Comparison of ENCODE assay signal across 29 cellular contexts in the genomic region with DNA sequence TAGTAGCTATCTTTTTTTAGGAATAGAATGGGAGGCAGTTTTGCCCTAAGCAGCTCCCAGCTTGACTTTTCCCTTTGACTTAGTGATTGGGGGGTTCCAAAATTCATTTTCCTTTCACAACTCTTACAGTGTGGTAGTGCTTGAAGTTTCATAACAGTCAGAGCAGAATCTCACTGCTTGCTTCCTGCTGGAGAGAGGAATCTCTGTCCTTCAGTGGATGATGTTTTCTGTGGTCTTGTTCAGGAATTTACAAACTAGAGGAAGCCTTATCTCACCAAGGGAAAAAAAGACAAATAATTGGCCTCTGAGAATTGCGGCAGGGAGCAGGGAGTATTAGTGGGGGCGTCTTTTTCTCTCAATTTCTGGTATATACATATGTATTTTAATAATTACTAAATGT.
DNase-seq lines count a peak whose midpoint lies in the region; ATAC-seq and TF ChIP-seq lines count a peak whose summit lies in the region.
"Had no signal": no experiment of that assay in that cellular context is flagged by ENCODE, and none has a peak within 500 bp of the region (broad histone marks: within the 10 kb centered on the region; RNA-seq: fewer than 3 reads in every experiment).

No MANE protein-coding gene starts in this region.

- H3K4me3 Mint-ChIP-seq in HFFc6, result no peak overlapping the region
- H3K4me3 Mint-ChIP-seq: activated CD4-positive, alpha-beta T cell treated with anti-CD3 and anti-CD28 coated beads, Interleukin-2, amount 10 ng/mL, durations not matched to agents 7 days and 5 days; activated T-cell treated with anti-CD3 and anti-CD28 coated beads, Interleukin-2, amount 50 U/mL, for 4 hours; effector memory CD8-positive, alpha-beta T cell; natural killer cell; type B pancreatic cell; WTC11 had no signal

- H3K79me2 ChIP-seq in osteoblast (ENCODE audit: insufficient read depth, low read length), result no peaks in the 10 kb centered on the region
- H3K79me2 ChIP-seq: parathyroid adenoma had no signal

- TF ChIP-seq CTCF in HFFc6 (IDR thresholded peaks at IDR 0.05), result no peak
- TF ChIP-seq CTCF in choroid plexus epithelial cell (conservative IDR thresholded peaks at IDR 0.05; ENCODE audit: low read depth, low read length), result no peak
- no peak for TF ChIP-seq CTCF in osteoblast (IDR thresholded peaks at IDR 0.05; ENCODE audit: extremely low read depth, low read depth, low read length)

- DNase-seq in AG08396 (ENCODE audit: low spot score), result peak; percentile 22
- DNase-seq in HFFc6, result peak; percentile 28
- peak; percentile 82 for DNase-seq in choroid plexus epithelial cell (ENCODE audit: low read depth)
- no peak for DNase-seq in COLO668 (lab: John Stamatoyannopoulos, UW; ENCODE audit: unreplicated experiment)
- DNase-seq in osteoblast (ENCODE audit: insufficient read length, low spot score, missing footprints), result no peak
- DNase-seq: activated CD4-positive, alpha-beta T cell treated with anti-CD3 and anti-CD28 coated beads, Interleukin-2, amount 10 ng/mL, durations not matched to agents 7 days and 5 days; activated gamma-delta T cell treated with Interleukin-2 at 50 U/mL for 16 hours; activated T-cell treated with anti-CD3 and anti-CD28 coated beads, Interleukin-2, amount 50 U/mL, for 4 hours; DMS79 treated with DMSO at 0.1 percent for 48 hours; effector memory CD8-positive, alpha-beta T cell; left ventricle myocardium inferior; midbrain; natural killer cell; NCI-H1694 treated with DMSO at 0.1 percent for 48 hours; stimulated activated CD4-positive, alpha-beta T cell treated with anti-CD3 and anti-CD28 coated beads, Interleukin-2, amount 100 ng/mL, for 48 hours; SW 1271; T1000 had no signal

- no peaks in the 10 kb centered on the region for H3K27me3 ChIP-seq in osteoblast (ENCODE audit: insufficient read depth, low read length)
- H3K27me3 ChIP-seq: BLaER1, cardiac muscle cell, esophagus muscularis mucosa, right atrium auricular region had no signal

- H3K9me3 Mint-ChIP-seq in HFFc6, result no peaks in the 10 kb centered on the region
- H3K9me3 Mint-ChIP-seq: activated CD4-positive, alpha-beta T cell treated with anti-CD3 and anti-CD28 coated beads, Interleukin-2, amount 10 ng/mL, durations not matched to agents 7 days and 5 days; activated T-cell treated with anti-CD3 and anti-CD28 coated beads, Interleukin-2, amount 50 U/mL, for 4 hours; effector memory CD8-positive, alpha-beta T cell; natural killer cell; WTC11 had no signal

- H3K27ac ChIP-seq in mesodermal cell (ENCODE audit: low read depth, low read length, severe bottlenecking) (peak overlapping the region; percentile 71), osteoblast (ENCODE audit: low read depth, low read length) (no peak overlapping the region)
- H3K27ac ChIP-seq: BLaER1, cardiac muscle cell, coronary artery, esophagus muscularis mucosa, HL-60, left ventricle myocardium inferior, parathyroid adenoma, right atrium auricular region had no signal

- no peak overlapping the region for H2AFZ ChIP-seq in osteoblast (ENCODE audit: low read length)
- H2AFZ ChIP-seq: parathyroid adenoma had no signal

- no CpG with 5 or more reads among the region's 2 CpGs for WGBS in mesodermal cell (ENCODE audit: insufficient coverage in 2 of 2), 2 experiments

- no peak overlapping the region for H3K4me2 ChIP-seq in osteoblast (ENCODE audit: insufficient read depth, low read length)
- H3K4me2 ChIP-seq: BLaER1 had no signal

- H3K27ac Mint-ChIP-seq in HFFc6, result peak overlapping the region; percentile 32; the same call in 1 of the 2 replicates
- H3K27ac Mint-ChIP-seq: activated CD4-positive, alpha-beta T cell treated with anti-CD3 and anti-CD28 coated beads, Interleukin-2, amount 10 ng/mL, durations not matched to agents 7 days and 5 days; effector memory CD8-positive, alpha-beta T cell; natural killer cell; type B pancreatic cell; WTC11 had no signal

- H3K4me1 ChIP-seq in mesodermal cell (ENCODE audit: control insufficient read depth, insufficient read depth, low read length, poor library complexity, severe bottlenecking), result peaks cover 34% of the 10 kb centered on the region
- H3K4me1 ChIP-seq in osteoblast (ENCODE audit: insufficient read depth, low read length), result peaks cover 18% of the 10 kb centered on the region
- H3K4me1 ChIP-seq: BLaER1, parathyroid adenoma had no signal

- H3K27me3 Mint-ChIP-seq in HFFc6 (ENCODE audit: insufficient read depth), result no peaks in the 10 kb centered on the region
- H3K27me3 Mint-ChIP-seq: activated CD4-positive, alpha-beta T cell treated with anti-CD3 and anti-CD28 coated beads, Interleukin-2, amount 10 ng/mL, durations not matched to agents 7 days and 5 days; type B pancreatic cell had no signal

- no peaks in the 10 kb centered on the region for H4K20me1 ChIP-seq in osteoblast (ENCODE audit: insufficient read depth, low read length)
- H4K20me1 ChIP-seq: BLaER1 had no signal

- ATAC-seq in HG03159 (IDR thresholded peaks at IDR 0.05; ENCODE audit: unreplicated experiment) (no peak), HG02970 (IDR thresholded peaks at IDR 0.05; ENCODE audit: low FRiP score, unreplicated experiment) (no peak)
- ATAC-seq: activated T-cell treated with anti-CD3 and anti-CD28 coated beads, Interleukin-2, amount 50 U/mL, for 4 hours; effector memory CD8-positive, alpha-beta T cell; natural killer cell; WTC11 had no signal

- H3K4me3 ChIP-seq in choroid plexus epithelial cell (ENCODE audit: low read depth, low read length), result no peak overlapping the region
- no peak overlapping the region for H3K4me3 ChIP-seq in mesodermal cell (ENCODE audit: extremely low read depth, insufficient read depth, low read length, poor library complexity, severe bottlenecking)
- no peak overlapping the region for H3K4me3 ChIP-seq in osteoblast (ENCODE audit: insufficient read depth, low read length)
- H3K4me3 ChIP-seq: BLaER1, cardiac muscle cell, coronary artery, esophagus muscularis mucosa, left ventricle myocardium inferior, right atrium auricular region had no signal

- H3K9me3 ChIP-seq in mesodermal cell (ENCODE audit: control insufficient read depth, low read length) (no peaks in the 10 kb centered on the region), osteoblast (ENCODE audit: low read depth, low read length) (no peaks in the 10 kb centered on the region)
- H3K9me3 ChIP-seq: BLaER1, esophagus muscularis mucosa, left ventricle myocardium inferior, right atrium auricular region had no signal

- no peaks in the 10 kb centered on the region for H3K36me3 Mint-ChIP-seq in HFFc6 (ENCODE audit: low read depth)
- H3K36me3 Mint-ChIP-seq: natural killer cell, WTC11 had no signal

- H3K36me3 ChIP-seq in mesodermal cell (ENCODE audit: control insufficient read depth, insufficient read depth, low read length) (no peaks in the 10 kb centered on the region), osteoblast (ENCODE audit: insufficient read depth, low read length) (no peaks in the 10 kb centered on the region)
- H3K36me3 ChIP-seq: BLaER1, cardiac muscle cell, esophagus muscularis mucosa, left ventricle myocardium inferior, right atrium auricular region had no signal

- H3K4me1 Mint-ChIP-seq in HFFc6 (ENCODE audit: low read depth), result peaks cover 60% of the 10 kb centered on the region
- H3K4me1 Mint-ChIP-seq: activated CD4-positive, alpha-beta T cell treated with anti-CD3 and anti-CD28 coated beads, Interleukin-2, amount 10 ng/mL, durations not matched to agents 7 days and 5 days; natural killer cell had no signal

Comparison
In these comparisons a context has a peak if more than half of its experiments do, and no peak if none do; other contexts are left out.
1. DNase-seq: peak in AG08396 (single experiment), HFFc6 (single experiment) and choroid plexus epithelial cell (single experiment); none in COLO668 (single experiment) and osteoblast (single experiment).